ENCODE assay signal across 29 cellular contexts in the genomic region with DNA sequence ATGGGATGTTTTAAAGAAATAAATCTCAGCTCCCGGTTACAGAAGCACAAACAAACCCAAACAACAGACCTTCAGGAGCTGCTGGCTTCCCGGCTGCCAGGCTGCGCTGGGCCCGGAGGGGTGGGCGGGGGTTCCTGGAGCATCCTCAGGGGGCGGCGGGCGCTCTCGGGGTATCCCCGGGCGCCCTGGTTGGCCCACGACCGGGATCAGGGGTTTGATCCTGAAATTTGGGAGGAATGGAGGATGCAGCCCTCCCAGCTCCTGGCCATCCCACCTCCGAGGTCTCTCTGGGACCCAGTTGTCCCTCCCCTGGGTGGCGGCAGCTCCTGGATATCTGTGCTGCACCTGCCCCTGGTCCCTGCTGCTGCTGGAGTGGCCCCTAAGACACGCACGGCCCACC. TPM values are rescaled to one million over a fixed set of nuclear protein-coding genes. Genes with fewer than 3 reads are reported as not detected.
"Had no signal": no experiment of that assay in that cellular context is flagged by ENCODE, and none has a peak within 500 bp of the region (broad histone marks: within the 10 kb centered on the region; RNA-seq: fewer than 3 reads in every experiment).

No MANE protein-coding gene starts in this region.

- H3K9me3 ChIP-seq: heart left ventricle, left lung, lower lobe of right lung, pancreas, prostate gland, right lobe of liver, testis, thyroid gland, transverse colon, upper lobe of left lung, vagina had no signal

- H3K27ac Mint-ChIP-seq: immature natural killer cell; naive B cell; nephron; stimulated activated memory B cell treated with anti-CD40 and anti-IgM and Interleukin-4, amounts not matched to agents 10 μg/mL and 1 μg/mL and 100 μg/mL, for 72 hours; stimulated activated naive CD8-positive, alpha-beta T cell treated with anti-CD3 and anti-CD28 coated beads, Interleukin-15, amount 100 ng/mL, for 72 hours had no signal

- H3K4me3 Mint-ChIP-seq: immature natural killer cell; naive B cell; nephron; neural crest cell; stimulated activated memory B cell treated with anti-CD40 and anti-IgM and Interleukin-4, amounts not matched to agents 10 μg/mL and 1 μg/mL and 100 μg/mL, for 72 hours; stimulated activated naive CD8-positive, alpha-beta T cell treated with anti-CD3 and anti-CD28 coated beads, Interleukin-15, amount 100 ng/mL, for 72 hours had no signal

- H3K36me3 ChIP-seq: lower lobe of right lung, pancreas, prostate gland, right lobe of liver, thyroid gland, transverse colon, vagina had no signal

- H3K27me3 ChIP-seq: heart left ventricle, left lung, pancreas, right lobe of liver, testis, thyroid gland, transverse colon, upper lobe of left lung, vagina had no signal

- H3K4me1 Mint-ChIP-seq: nephron had no signal

- H3K36me3 Mint-ChIP-seq: immature natural killer cell; naive B cell; stimulated activated memory B cell treated with anti-CD40 and anti-IgM and Interleukin-4, amounts not matched to agents 10 μg/mL and 1 μg/mL and 100 μg/mL, for 72 hours had no signal

- H3K27ac ChIP-seq: left lung, lower lobe of right lung, pancreas, prostate gland, right lobe of liver, testis, thyroid gland, transverse colon, upper lobe of left lung, vagina had no signal

- FAIRE-seq: pancreas had no signal

- H3K4me1 ChIP-seq: pancreas, prostate gland, testis had no signal

- H3K9me3 Mint-ChIP-seq: immature natural killer cell; naive B cell; nephron; neural crest cell; stimulated activated memory B cell treated with anti-CD40 and anti-IgM and Interleukin-4, amounts not matched to agents 10 μg/mL and 1 μg/mL and 100 μg/mL, for 72 hours had no signal

- H3K27me3 Mint-ChIP-seq: stimulated activated memory B cell treated with anti-CD40 and anti-IgM and Interleukin-4, amounts not matched to agents 10 μg/mL and 1 μg/mL and 100 μg/mL, for 72 hours; stimulated activated naive CD8-positive, alpha-beta T cell treated with anti-CD3 and anti-CD28 coated beads, Interleukin-15, amount 100 ng/mL, for 72 hours had no signal

- H3K4me3 ChIP-seq: left lung, lower lobe of right lung, pancreas, prostate gland, right lobe of liver, smooth muscle cell, testis, thyroid gland, transverse colon, upper lobe of left lung, vagina had no signal

- DNase-seq: immature natural killer cell; islet precursor cell; kidney glomerular epithelial cell; left colon; lower lobe of right lung; mammary epithelial cell; mesenchymal stem cell; naive B cell; posterior cingulate gyrus; stimulated activated CD4-positive, alpha-beta T cell treated with anti-CD3 and anti-CD28 coated beads, Interleukin-1b, Interleukin-23, amount 100 ng/mL, for 48 hours; stimulated activated CD4-positive, alpha-beta T cell treated with anti-CD3 and anti-CD28 coated beads, Interleukin-2, amount 100 ng/mL, for 48 hours; stimulated activated CD4-positive, alpha-beta T cell treated with anti-CD3 and anti-CD28 coated beads, Interleukin-4, amount 100 ng/mL, for 4 hours; stimulated activated CD8-positive, alpha-beta memory T cell treated with anti-CD3 and anti-CD28 coated beads, Interleukin-4, amount 100 ng/mL, for 48 hours; stimulated activated naive CD4-positive, alpha-beta T cell treated with Interleukin-2 at 50 U/mL for 16 hours; stimulated activated naive CD8-positive, alpha-beta T cell treated with anti-CD3 and anti-CD28 coated beads, Interleukin-15, amount 100 ng/mL, for 72 hours; testis; thyroid gland; transverse colon had no signal

- ATAC-seq: left colon; left lung; lower lobe of right lung; pancreas; right lobe of liver; stimulated activated memory B cell treated with anti-CD40 and anti-IgM and Interleukin-4, amounts not matched to agents 10 μg/mL and 1 μg/mL and 100 μg/mL, for 72 hours; stimulated activated naive CD8-positive, alpha-beta T cell treated with anti-CD3 and anti-CD28 coated beads, Interleukin-15, amount 100 ng/mL, for 72 hours had no signal

RNA-seq across cellular contexts. Expression of gene CCDC40, which starts 35.1 kb away (rescaled TPM):
- polyA plus RNA-seq: immature natural killer cell had no signal
